ENCODE assay signal across 14 cellular contexts in genomic region chr14:55864890-55865655, GRCh38.
A peak's percentile ranks its signal among the peaks of the same experiment; 100 is the strongest.
DNase-seq lines count a peak whose midpoint lies in the region; ATAC-seq and TF ChIP-seq lines count a peak whose summit lies in the region.
"Had no signal": no experiment of that assay in that cellular context is flagged by ENCODE, and none has a peak within 500 bp of the region (broad histone marks: within the 10 kb centered on the region; RNA-seq: fewer than 3 reads in every experiment).

No MANE protein-coding gene starts in this region.

- TF ChIP-seq EP300 in gastroesophageal sphincter (IDR thresholded peaks at IDR 0.05): no peak

- BruUV-seq in PC-9 (replicated peaks; lab: Mats Ljungman, UMichigan): no TSS peak

- no peak overlapping the region for H3K27ac Mint-ChIP-seq in CD14-positive monocyte
- H3K27ac Mint-ChIP-seq in GM23338: no peak overlapping the region
- H3K27ac Mint-ChIP-seq: stimulated activated naive B cell treated with anti-CD40 and anti-IgM and Interleukin-4, amounts not matched to agents 10 μg/mL and 1 μg/mL and 100 μg/mL, for 72 hours had no signal

- no peaks in the 10 kb centered on the region; the same call in 1 of the 2 replicates for H3K9me2 ChIP-seq in GM23338 (ENCODE audit: insufficient read depth)
- H3K9me2 ChIP-seq in PC-9 (ENCODE audit: insufficient read depth): no peaks in the 10 kb centered on the region

- H3K27me3 Mint-ChIP-seq in CD14-positive monocyte (ENCODE audit: low read depth in 3 of 3) (peaks cover 0 to 6% (median 0%) of the 10 kb centered on the region in 3 donors), GM23338 (ENCODE audit: insufficient read depth, low read depth, poor library complexity) (peaks cover 3% of the 10 kb centered on the region)

- no peak overlapping the region for H3K4me3 ChIP-seq in GM23338
- H3K4me3 ChIP-seq in PC-9: no peak overlapping the region
- H3K4me3 ChIP-seq in gastroesophageal sphincter: no peak overlapping the region
- no peak overlapping the region for H3K4me3 ChIP-seq in effector memory CD4-positive, alpha-beta T cell (ENCODE audit: insufficient read depth, low read depth, low read length, poor library complexity, severe bottlenecking)
- H3K4me3 ChIP-seq in left ventricle myocardium inferior: no peak overlapping the region

- H3K36me3 ChIP-seq in GM23338 (ENCODE audit: insufficient read depth) (peaks cover 19% of the 10 kb centered on the region; the same call in 1 of the 2 replicates), PC-9 (ENCODE audit: low read depth) (no peaks in the 10 kb centered on the region), gastroesophageal sphincter (no peaks in the 10 kb centered on the region), left ventricle myocardium inferior (no peaks in the 10 kb centered on the region)
- no peaks in the 10 kb centered on the region for H3K36me3 ChIP-seq in effector memory CD4-positive, alpha-beta T cell (ENCODE audit: control insufficient read depth, insufficient read depth, low read length)
- H3K36me3 ChIP-seq: neutrophil had no signal

- H3K4me3 Mint-ChIP-seq in CD14-positive monocyte: no peak overlapping the region
- H3K4me3 Mint-ChIP-seq in GM23338: no peak overlapping the region
- H3K4me3 Mint-ChIP-seq: stimulated activated naive B cell treated with anti-CD40 and anti-IgM and Interleukin-4, amounts not matched to agents 10 μg/mL and 1 μg/mL and 100 μg/mL, for 72 hours had no signal

- H3K27me3 ChIP-seq in GM23338 (ENCODE audit: insufficient read depth) (peaks cover 3% of the 10 kb centered on the region; the same call in 1 of the 2 replicates), PC-9 (ENCODE audit: insufficient read depth, low read depth) (no peaks in the 10 kb centered on the region), gastroesophageal sphincter (no peaks in the 10 kb centered on the region), left ventricle myocardium inferior (ENCODE audit: low read depth) (no peaks in the 10 kb centered on the region)
- no peaks in the 10 kb centered on the region for H3K27me3 ChIP-seq in effector memory CD4-positive, alpha-beta T cell (replicated peaks; ENCODE audit: control insufficient read depth, insufficient read depth, low read length, poor library complexity, severe bottlenecking)
- H3K27me3 ChIP-seq: neutrophil had no signal

- TF ChIP-seq POLR2A in gastroesophageal sphincter (IDR thresholded peaks at IDR 0.05): no peak

- H3K4me1 ChIP-seq in GM23338 (ENCODE audit: insufficient read depth) (no peaks in the 10 kb centered on the region), PC-9 (replicated peaks; ENCODE audit: insufficient read depth) (no peaks in the 10 kb centered on the region; the same call in 1 of the 2 replicates), gastroesophageal sphincter (no peaks in the 10 kb centered on the region), left ventricle myocardium inferior (no peaks in the 10 kb centered on the region)
- no peaks in the 10 kb centered on the region for H3K4me1 ChIP-seq in effector memory CD4-positive, alpha-beta T cell (ENCODE audit: control insufficient read depth, insufficient read depth, low read length, poor library complexity, severe bottlenecking)

- CTCF ChIA-PET in PC-9 (lab: Charles Lee): no interaction called here

- POLR2A ChIA-PET in PC-9 (lab: Charles Lee; ENCODE audit: unreplicated experiment): no interaction called here

- peaks cover 24 to 38% (median 32%) of the 10 kb centered on the region in 7 donors for H3K9me3 Mint-ChIP-seq in CD14-positive monocyte
- H3K9me3 Mint-ChIP-seq in GM23338: peaks cover 45% of the 10 kb centered on the region

- intact Hi-C loops in CD14-positive monocyte (cut with micrococcal nuclease): no loop called here
- intact Hi-C loops in PC-9 (cut with micrococcal nuclease; ENCODE audit: unreplicated experiment): no loop called here
- intact Hi-C loops in left ventricle myocardium inferior (cut with micrococcal nuclease): no loop called here

- H4K20me1 ChIP-seq in GM23338 (replicated peaks; ENCODE audit: insufficient read depth): no peaks in the 10 kb centered on the region
- no peaks in the 10 kb centered on the region for H4K20me1 ChIP-seq in PC-9 (ENCODE audit: insufficient read depth)

- no CpG with 5 or more reads among the region's 22 CpGs for WGBS in gastroesophageal sphincter (ENCODE audit: low coverage in 1 of 2), 2 donors

- peaks cover 26% of the 10 kb centered on the region for H3K4me1 Mint-ChIP-seq in CD14-positive monocyte
- no peaks in the 10 kb centered on the region; the same call in 2 of the 3 replicates for H3K4me1 Mint-ChIP-seq in GM23338

- no peaks in the 10 kb centered on the region for H3K36me3 Mint-ChIP-seq in CD14-positive monocyte
- peaks cover 41% of the 10 kb centered on the region for H3K36me3 Mint-ChIP-seq in GM23338 (ENCODE audit: low read depth)

- no peaks in the 10 kb centered on the region for H3K79me2 ChIP-seq in GM23338 (replicated peaks; ENCODE audit: insufficient read depth)
- H3K79me2 ChIP-seq in PC-9 (ENCODE audit: low read depth): no peaks in the 10 kb centered on the region

- DNase-seq in CD14-positive monocyte (ENCODE audit: low spot score) (no peak), GM23338 (ENCODE audit: low spot score) (peak; percentile 81), PC-9 (no peak), iPS DF 4.7 (ENCODE audit: extremely low read depth, low spot score) (peak; percentile 71), left ventricle myocardium inferior (no peak)
- DNase-seq in effector memory CD4-positive, alpha-beta T cell: no peak
- DNase-seq: KG1; kidney glomerular epithelial cell; NCI-H524; stimulated activated naive B cell treated with anti-CD40 and anti-IgM and Interleukin-4, amounts not matched to agents 10 μg/mL and 1 μg/mL and 100 μg/mL, for 72 hours; T-helper 9 cell had no signal

- no peaks in the 10 kb centered on the region; the same call in none of the 2 replicates for H3K9me3 ChIP-seq in PC-9 (ENCODE audit: insufficient read depth, low read depth)
- peaks cover 0 to 31% (median 0%) of the 10 kb centered on the region in 3 donors for H3K9me3 ChIP-seq in gastroesophageal sphincter
- no peaks in the 10 kb centered on the region for H3K9me3 ChIP-seq in effector memory CD4-positive, alpha-beta T cell (ENCODE audit: control insufficient read depth, low read length)
- peaks cover 28% of the 10 kb centered on the region for H3K9me3 ChIP-seq in left ventricle myocardium inferior (replicated peaks)
- H3K9me3 ChIP-seq: neutrophil had no signal

- no peak overlapping the region for H3K27ac ChIP-seq in GM23338 (ENCODE audit: low read depth)
- H3K27ac ChIP-seq in PC-9: no peak overlapping the region
- H3K27ac ChIP-seq in gastroesophageal sphincter: no peak overlapping the region
- no peak overlapping the region for H3K27ac ChIP-seq in effector memory CD4-positive, alpha-beta T cell (ENCODE audit: insufficient read depth, low read length, poor library complexity, severe bottlenecking)
- no peak overlapping the region for H3K27ac ChIP-seq in left ventricle myocardium inferior (replicated peaks)
- H3K27ac ChIP-seq: neutrophil had no signal

- TF ChIP-seq CTCF in CD14-positive monocyte (IDR thresholded peaks at IDR 0.05) (peak; percentile 28), GM23338 (conservative IDR thresholded peaks at IDR 0.05; ENCODE audit: low read depth in 2 of 2) (peak; percentile 66 to 80), PC-9 (conservative IDR thresholded peaks at IDR 0.05) (peak; percentile 42; the same call in 1 of the 2 replicates), gastroesophageal sphincter (IDR thresholded peaks at IDR 0.05) (no peak), left ventricle myocardium inferior (IDR thresholded peaks at IDR 0.05; ENCODE audit: borderline replicate concordance) (no peak)

- H3K4me2 ChIP-seq in GM23338 (no peak overlapping the region), PC-9 (no peak overlapping the region)

- ATAC-seq in GM23338 (peak; percentile 98), gastroesophageal sphincter (no peak), HG03175 (IDR thresholded peaks at IDR 0.05; ENCODE audit: unreplicated experiment) (no peak)
- ATAC-seq: stimulated activated naive B cell treated with anti-CD40 and anti-IgM and Interleukin-4, amounts not matched to agents 10 μg/mL and 1 μg/mL and 100 μg/mL, for 72 hours had no signal

- H3F3A ChIP-seq in GM23338 (replicated peaks; ENCODE audit: low read depth) (no peaks in the 10 kb centered on the region), PC-9 (ENCODE audit: insufficient read depth, low read depth) (no peaks in the 10 kb centered on the region)

- H2AFZ ChIP-seq in GM23338 (peak overlapping the region; percentile 93), PC-9 (no peak overlapping the region)

TF ChIP-seq in GM23338, 12 proteins besides CTCF, POLR2A, EP300 and RAD21:
- no peak for TF ChIP-seq EZH2phosphoT487 (IDR thresholded peaks at IDR 0.05; ENCODE audit: unreplicated experiment)
- TF ChIP-seq CREB1 (CRISPR knock-in tag; IDR thresholded peaks at IDR 0.05; ENCODE audit: low read depth): no peak
- no peak for TF ChIP-seq ETS1 (IDR thresholded peaks at IDR 0.05)
- no peak for TF ChIP-seq NANOG (IDR thresholded peaks at IDR 0.05; ENCODE audit: borderline replicate concordance)

Comparison
In these comparisons a context has a peak if more than half of its experiments do, and no peak if none do; other contexts are left out.
1. DNase-seq: peak in GM23338 (single experiment) and iPS DF 4.7 (single experiment); none in CD14-positive monocyte (single experiment), PC-9 (0 of 2), effector memory CD4-positive, alpha-beta T cell (0 of 3) and left ventricle myocardium inferior (single experiment).
2. CTCF ChIP-seq: peak in CD14-positive monocyte (single experiment), GM23338 (2 of 2) and PC-9 (single experiment); none in gastroesophageal sphincter (0 of 4) and left ventricle myocardium inferior (single experiment).